In genomic region chr17:55324296-55324978, GRCh38 we compare ENCODE assay signal across 1 cellular context.
TF ChIP-seq lines count a peak whose summit lies in the region.

No MANE protein-coding gene starts in this region.

TF ChIP-seq in H1, 55 proteins besides CTCF, POLR2A, EP300 and RAD21:
- TF ChIP-seq CBX5 (IDR thresholded peaks at IDR 0.05; ENCODE audit: low read depth, low read length) (no peak), MAFK (IDR thresholded peaks at IDR 0.05; ENCODE audit: low read depth, low read length) (no peak), RBBP5 (IDR thresholded peaks at IDR 0.05; ENCODE audit: borderline replicate concordance, low read depth, low read length) (no peak), SIN3A (conservative IDR thresholded peaks at IDR 0.05 in 1 of 2, IDR thresholded peaks at IDR 0.05 in 1 of 2; ENCODE audit: low read depth in 1 of 2, low read length in 2 of 2) (no peak), GTF2F1 (IDR thresholded peaks at IDR 0.05; ENCODE audit: borderline replicate concordance, low read depth, low read length) (no peak), EZH2 (IDR thresholded peaks at IDR 0.05; ENCODE audit: low read depth, low read length, severe bottlenecking) (no peak), CTBP2 (IDR thresholded peaks at IDR 0.05; ENCODE audit: borderline replicate concordance, insufficient read depth, insufficient read length, low read length) (no peak), TBP (IDR thresholded peaks at IDR 0.05; ENCODE audit: low read depth, low read length) (no peak), JUN (IDR thresholded peaks at IDR 0.05; ENCODE audit: low read depth, low read length) (no peak), SUZ12 (IDR thresholded peaks at IDR 0.05; ENCODE audit: low read length) (no peak), SRF (IDR thresholded peaks at IDR 0.05; ENCODE audit: low read depth, low read length) (no peak), TAF7 (optimal IDR thresholded peaks at IDR 0.05; ENCODE audit: borderline replicate concordance, low read depth, low read length) (no peak), RNF2 (IDR thresholded peaks at IDR 0.05; ENCODE audit: borderline replicate concordance, low read depth, low read length, missing control alignments, poor library complexity, severe bottlenecking) (no peak), RFX5 (IDR thresholded peaks at IDR 0.05; ENCODE audit: borderline replicate concordance, low read depth, low read length) (no peak), RXRA (IDR thresholded peaks at IDR 0.05; ENCODE audit: insufficient read depth, low read depth, low read length) (no peak)
